In the genomic region with DNA sequence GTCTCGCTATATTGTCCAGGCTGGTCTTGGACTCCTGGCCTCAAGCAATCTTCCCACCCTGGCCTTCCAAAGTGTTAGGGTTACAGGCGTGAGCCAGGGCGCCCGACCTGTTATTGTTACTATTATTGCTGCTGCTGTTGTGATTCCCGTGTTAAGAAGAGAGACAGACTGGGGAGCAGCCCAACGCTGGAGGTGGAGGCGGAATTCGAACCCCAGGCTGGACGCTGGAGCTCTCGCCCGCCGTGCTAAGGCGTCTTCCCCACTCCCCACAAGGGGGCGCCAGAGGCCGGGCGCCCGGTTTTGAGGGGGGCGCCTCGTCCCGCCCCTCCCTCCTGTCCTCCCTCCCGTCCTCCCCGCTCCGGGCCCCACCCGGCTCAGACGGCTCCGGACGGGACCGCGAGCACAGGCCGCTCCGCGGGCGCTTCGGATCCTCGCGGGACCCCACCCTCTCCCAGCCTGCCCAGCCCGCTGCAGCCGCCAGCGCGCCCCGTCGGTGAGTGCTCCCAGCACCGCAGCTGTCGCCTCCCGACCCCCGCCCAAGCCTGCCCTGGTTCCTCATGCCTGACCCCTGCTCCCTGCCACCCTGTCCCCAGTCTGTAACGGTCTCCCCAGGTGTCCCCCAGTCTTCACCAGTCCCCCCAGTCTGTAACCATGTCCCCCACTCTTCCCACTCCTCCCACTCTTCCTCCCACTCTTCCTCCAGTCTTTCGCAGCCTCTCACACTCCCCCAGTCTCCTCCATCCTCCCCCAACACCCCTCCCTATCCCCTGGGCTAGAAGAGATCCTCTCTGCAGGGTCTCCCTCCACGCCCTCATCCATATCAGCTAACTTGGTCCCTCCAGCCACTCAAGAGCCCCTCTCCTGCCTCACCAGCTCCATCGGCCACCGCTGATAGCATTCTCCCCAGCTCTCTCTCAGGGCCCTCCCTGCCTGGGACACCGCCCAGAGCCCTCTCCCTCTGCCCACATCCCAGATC, we compare ENCODE assay signal across 1 cellular context.
TF ChIP-seq lines count a peak whose summit lies in the region.

A gene with protein sequence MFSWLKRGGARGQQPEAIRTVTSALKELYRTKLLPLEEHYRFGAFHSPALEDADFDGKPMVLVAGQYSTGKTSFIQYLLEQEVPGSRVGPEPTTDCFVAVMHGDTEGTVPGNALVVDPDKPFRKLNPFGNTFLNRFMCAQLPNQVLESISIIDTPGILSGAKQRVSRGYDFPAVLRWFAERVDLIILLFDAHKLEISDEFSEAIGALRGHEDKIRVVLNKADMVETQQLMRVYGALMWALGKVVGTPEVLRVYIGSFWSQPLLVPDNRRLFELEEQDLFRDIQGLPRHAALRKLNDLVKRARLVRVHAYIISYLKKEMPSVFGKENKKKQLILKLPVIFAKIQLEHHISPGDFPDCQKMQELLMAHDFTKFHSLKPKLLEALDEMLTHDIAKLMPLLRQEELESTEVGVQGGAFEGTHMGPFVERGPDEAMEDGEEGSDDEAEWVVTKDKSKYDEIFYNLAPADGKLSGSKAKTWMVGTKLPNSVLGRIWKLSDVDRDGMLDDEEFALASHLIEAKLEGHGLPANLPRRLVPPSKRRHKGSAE (plus strand): TSS at position 377 of the 976 bp plus-strand sequence. CDS start 3,191 bp downstream, outside the sequence.

TF ChIP-seq in HepG2, 621 proteins besides CTCF, POLR2A, EP300 and RAD21 (continued from another document and continues in another):
- peak; percentile 67 for TF ChIP-seq HNRNPK (IDR thresholded peaks at IDR 0.05; ENCODE audit: low read depth, low read length, poor library complexity, severe bottlenecking)
- TF ChIP-seq, protein P1, sequence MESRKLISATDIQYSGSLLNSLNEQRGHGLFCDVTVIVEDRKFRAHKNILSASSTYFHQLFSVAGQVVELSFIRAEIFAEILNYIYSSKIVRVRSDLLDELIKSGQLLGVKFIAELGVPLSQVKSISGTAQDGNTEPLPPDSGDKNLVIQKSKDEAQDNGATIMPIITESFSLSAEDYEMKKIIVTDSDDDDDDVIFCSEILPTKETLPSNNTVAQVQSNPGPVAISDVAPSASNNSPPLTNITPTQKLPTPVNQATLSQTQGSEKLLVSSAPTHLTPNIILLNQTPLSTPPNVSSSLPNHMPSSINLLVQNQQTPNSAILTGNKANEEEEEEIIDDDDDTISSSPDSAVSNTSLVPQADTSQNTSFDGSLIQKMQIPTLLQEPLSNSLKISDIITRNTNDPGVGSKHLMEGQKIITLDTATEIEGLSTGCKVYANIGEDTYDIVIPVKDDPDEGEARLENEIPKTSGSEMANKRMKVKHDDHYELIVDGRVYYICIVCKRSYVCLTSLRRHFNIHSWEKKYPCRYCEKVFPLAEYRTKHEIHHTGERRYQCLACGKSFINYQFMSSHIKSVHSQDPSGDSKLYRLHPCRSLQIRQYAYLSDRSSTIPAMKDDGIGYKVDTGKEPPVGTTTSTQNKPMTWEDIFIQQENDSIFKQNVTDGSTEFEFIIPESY (CRISPR knock-in tag; IDR thresholded peaks at IDR 0.05), result peak; percentile 84
- TF ChIP-seq DNMT1 (CRISPR knock-in tag; IDR thresholded peaks at IDR 0.05), result no peak
- peak; percentile 6 for TF ChIP-seq TEAD3 (CRISPR knock-in tag; optimal IDR thresholded peaks at IDR 0.05; ENCODE audit: borderline replicate concordance)
- no peak for TF ChIP-seq NPAS2 (CRISPR knock-in tag; IDR thresholded peaks at IDR 0.05; ENCODE audit: borderline replicate concordance)
- TF ChIP-seq ZKSCAN8 (CRISPR knock-in tag; IDR thresholded peaks at IDR 0.05; ENCODE audit: borderline replicate concordance), result no peak
- no peak for TF ChIP-seq ZNF776 (CRISPR knock-in tag; IDR thresholded peaks at IDR 0.05)
- TF ChIP-seq ZNF746 (CRISPR knock-in tag; IDR thresholded peaks at IDR 0.05), result peak; percentile 63; the same call in 1 of the 2 replicates
- no peak for TF ChIP-seq PHF21A (CRISPR knock-in tag; IDR thresholded peaks at IDR 0.05)
- TF ChIP-seq CENPX (CRISPR knock-in tag; IDR thresholded peaks at IDR 0.05), result no peak
- no peak for TF ChIP-seq ZNF382 (CRISPR knock-in tag; IDR thresholded peaks at IDR 0.05; ENCODE audit: borderline replicate concordance)
- TF ChIP-seq GABPA (IDR thresholded peaks at IDR 0.05; ENCODE audit: low read depth, low read length), result no peak
- TF ChIP-seq GABPA (CRISPR knock-in tag; IDR thresholded peaks at IDR 0.05; ENCODE audit: low read depth), result no peak
- TF ChIP-seq ZSCAN25 (CRISPR knock-in tag; IDR thresholded peaks at IDR 0.05), result no peak
- TF ChIP-seq, protein P2, sequence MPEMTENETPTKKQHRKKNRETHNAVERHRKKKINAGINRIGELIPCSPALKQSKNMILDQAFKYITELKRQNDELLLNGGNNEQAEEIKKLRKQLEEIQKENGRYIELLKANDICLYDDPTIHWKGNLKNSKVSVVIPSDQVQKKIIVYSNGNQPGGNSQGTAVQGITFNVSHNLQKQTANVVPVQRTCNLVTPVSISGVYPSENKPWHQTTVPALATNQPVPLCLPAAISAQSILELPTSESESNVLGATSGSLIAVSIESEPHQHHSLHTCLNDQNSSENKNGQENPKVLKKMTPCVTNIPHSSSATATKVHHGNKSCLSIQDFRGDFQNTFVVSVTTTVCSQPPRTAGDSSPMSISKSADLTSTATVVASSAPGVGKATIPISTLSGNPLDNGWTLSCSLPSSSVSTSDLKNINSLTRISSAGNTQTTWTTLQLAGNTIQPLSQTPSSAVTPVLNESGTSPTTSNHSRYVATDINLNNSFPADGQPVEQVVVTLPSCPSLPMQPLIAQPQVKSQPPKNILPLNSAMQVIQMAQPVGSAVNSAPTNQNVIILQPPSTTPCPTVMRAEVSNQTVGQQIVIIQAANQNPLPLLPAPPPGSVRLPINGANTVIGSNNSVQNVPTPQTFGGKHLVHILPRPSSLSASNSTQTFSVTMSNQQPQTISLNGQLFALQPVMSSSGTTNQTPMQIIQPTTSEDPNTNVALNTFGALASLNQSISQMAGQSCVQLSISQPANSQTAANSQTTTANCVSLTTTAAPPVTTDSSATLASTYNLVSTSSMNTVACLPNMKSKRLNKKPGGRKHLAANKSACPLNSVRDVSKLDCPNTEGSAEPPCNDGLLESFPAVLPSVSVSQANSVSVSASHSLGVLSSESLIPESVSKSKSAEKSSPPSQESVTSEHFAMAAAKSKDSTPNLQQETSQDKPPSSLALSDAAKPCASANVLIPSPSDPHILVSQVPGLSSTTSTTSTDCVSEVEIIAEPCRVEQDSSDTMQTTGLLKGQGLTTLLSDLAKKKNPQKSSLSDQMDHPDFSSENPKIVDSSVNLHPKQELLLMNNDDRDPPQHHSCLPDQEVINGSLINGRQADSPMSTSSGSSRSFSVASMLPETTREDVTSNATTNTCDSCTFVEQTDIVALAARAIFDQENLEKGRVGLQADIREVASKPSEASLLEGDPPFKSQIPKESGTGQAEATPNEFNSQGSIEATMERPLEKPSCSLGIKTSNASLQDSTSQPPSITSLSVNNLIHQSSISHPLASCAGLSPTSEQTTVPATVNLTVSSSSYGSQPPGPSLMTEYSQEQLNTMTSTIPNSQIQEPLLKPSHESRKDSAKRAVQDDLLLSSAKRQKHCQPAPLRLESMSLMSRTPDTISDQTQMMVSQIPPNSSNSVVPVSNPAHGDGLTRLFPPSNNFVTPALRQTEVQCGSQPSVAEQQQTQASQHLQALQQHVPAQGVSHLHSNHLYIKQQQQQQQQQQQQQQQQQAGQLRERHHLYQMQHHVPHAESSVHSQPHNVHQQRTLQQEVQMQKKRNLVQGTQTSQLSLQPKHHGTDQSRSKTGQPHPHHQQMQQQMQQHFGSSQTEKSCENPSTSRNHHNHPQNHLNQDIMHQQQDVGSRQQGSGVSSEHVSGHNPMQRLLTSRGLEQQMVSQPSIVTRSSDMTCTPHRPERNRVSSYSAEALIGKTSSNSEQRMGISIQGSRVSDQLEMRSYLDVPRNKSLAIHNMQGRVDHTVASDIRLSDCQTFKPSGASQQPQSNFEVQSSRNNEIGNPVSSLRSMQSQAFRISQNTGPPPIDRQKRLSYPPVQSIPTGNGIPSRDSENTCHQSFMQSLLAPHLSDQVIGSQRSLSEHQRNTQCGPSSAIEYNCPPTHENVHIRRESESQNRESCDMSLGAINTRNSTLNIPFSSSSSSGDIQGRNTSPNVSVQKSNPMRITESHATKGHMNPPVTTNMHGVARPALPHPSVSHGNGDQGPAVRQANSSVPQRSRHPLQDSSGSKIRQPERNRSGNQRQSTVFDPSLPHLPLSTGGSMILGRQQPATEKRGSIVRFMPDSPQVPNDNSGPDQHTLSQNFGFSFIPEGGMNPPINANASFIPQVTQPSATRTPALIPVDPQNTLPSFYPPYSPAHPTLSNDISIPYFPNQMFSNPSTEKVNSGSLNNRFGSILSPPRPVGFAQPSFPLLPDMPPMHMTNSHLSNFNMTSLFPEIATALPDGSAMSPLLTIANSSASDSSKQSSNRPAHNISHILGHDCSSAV (CRISPR knock-in tag; IDR thresholded peaks at IDR 0.05; ENCODE audit: borderline replicate concordance), result no peak
- TF ChIP-seq, protein P3, sequence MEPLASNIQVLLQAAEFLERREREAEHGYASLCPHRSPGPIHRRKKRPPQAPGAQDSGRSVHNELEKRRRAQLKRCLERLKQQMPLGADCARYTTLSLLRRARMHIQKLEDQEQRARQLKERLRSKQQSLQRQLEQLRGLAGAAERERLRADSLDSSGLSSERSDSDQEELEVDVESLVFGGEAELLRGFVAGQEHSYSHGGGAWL (CRISPR knock-in tag; IDR thresholded peaks at IDR 0.05), result 0 out of 2 replicates have a peak, but pooled peaks have one; percentile 31
- TF ChIP-seq ZNF567 (CRISPR knock-in tag; IDR thresholded peaks at IDR 0.05; ENCODE audit: borderline replicate concordance), result no peak
- no peak for TF ChIP-seq ZFYVE20 (CRISPR knock-in tag; IDR thresholded peaks at IDR 0.05; ENCODE audit: borderline replicate concordance, low read depth)
- TF ChIP-seq, protein P4, sequence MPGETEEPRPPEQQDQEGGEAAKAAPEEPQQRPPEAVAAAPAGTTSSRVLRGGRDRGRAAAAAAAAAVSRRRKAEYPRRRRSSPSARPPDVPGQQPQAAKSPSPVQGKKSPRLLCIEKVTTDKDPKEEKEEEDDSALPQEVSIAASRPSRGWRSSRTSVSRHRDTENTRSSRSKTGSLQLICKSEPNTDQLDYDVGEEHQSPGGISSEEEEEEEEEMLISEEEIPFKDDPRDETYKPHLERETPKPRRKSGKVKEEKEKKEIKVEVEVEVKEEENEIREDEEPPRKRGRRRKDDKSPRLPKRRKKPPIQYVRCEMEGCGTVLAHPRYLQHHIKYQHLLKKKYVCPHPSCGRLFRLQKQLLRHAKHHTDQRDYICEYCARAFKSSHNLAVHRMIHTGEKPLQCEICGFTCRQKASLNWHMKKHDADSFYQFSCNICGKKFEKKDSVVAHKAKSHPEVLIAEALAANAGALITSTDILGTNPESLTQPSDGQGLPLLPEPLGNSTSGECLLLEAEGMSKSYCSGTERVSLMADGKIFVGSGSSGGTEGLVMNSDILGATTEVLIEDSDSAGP (CRISPR knock-in tag; IDR thresholded peaks at IDR 0.05; ENCODE audit: borderline replicate concordance), result peak; percentile 29; the same call in 1 of the 2 replicates
- TF ChIP-seq, protein P5, sequence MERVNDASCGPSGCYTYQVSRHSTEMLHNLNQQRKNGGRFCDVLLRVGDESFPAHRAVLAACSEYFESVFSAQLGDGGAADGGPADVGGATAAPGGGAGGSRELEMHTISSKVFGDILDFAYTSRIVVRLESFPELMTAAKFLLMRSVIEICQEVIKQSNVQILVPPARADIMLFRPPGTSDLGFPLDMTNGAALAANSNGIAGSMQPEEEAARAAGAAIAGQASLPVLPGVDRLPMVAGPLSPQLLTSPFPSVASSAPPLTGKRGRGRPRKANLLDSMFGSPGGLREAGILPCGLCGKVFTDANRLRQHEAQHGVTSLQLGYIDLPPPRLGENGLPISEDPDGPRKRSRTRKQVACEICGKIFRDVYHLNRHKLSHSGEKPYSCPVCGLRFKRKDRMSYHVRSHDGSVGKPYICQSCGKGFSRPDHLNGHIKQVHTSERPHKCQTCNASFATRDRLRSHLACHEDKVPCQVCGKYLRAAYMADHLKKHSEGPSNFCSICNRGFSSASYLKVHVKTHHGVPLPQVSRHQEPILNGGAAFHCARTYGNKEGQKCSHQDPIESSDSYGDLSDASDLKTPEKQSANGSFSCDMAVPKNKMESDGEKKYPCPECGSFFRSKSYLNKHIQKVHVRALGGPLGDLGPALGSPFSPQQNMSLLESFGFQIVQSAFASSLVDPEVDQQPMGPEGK (CRISPR knock-in tag; IDR thresholded peaks at IDR 0.05), result peak; percentile 88
- 0 out of 2 replicates have a peak, but pooled peaks have one; percentile 27 for TF ChIP-seq ZNF605 (CRISPR knock-in tag; IDR thresholded peaks at IDR 0.05)
- no peak for TF ChIP-seq NFATC3 (CRISPR knock-in tag; IDR thresholded peaks at IDR 0.05)
- TF ChIP-seq, protein P6, sequence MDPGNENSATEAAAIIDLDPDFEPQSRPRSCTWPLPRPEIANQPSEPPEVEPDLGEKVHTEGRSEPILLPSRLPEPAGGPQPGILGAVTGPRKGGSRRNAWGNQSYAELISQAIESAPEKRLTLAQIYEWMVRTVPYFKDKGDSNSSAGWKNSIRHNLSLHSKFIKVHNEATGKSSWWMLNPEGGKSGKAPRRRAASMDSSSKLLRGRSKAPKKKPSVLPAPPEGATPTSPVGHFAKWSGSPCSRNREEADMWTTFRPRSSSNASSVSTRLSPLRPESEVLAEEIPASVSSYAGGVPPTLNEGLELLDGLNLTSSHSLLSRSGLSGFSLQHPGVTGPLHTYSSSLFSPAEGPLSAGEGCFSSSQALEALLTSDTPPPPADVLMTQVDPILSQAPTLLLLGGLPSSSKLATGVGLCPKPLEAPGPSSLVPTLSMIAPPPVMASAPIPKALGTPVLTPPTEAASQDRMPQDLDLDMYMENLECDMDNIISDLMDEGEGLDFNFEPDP (CRISPR knock-in tag; conservative IDR thresholded peaks at IDR 0.05), result no peak
- TF ChIP-seq ZNF737 (CRISPR knock-in tag; IDR thresholded peaks at IDR 0.05; ENCODE audit: borderline replicate concordance), result no peak
- TF ChIP-seq, protein P7, sequence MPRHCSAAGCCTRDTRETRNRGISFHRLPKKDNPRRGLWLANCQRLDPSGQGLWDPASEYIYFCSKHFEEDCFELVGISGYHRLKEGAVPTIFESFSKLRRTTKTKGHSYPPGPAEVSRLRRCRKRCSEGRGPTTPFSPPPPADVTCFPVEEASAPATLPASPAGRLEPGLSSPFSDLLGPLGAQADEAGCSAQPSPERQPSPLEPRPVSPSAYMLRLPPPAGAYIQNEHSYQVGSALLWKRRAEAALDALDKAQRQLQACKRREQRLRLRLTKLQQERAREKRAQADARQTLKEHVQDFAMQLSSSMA (CRISPR knock-in tag; IDR thresholded peaks at IDR 0.05), result no peak
- TF ChIP-seq, protein P8, sequence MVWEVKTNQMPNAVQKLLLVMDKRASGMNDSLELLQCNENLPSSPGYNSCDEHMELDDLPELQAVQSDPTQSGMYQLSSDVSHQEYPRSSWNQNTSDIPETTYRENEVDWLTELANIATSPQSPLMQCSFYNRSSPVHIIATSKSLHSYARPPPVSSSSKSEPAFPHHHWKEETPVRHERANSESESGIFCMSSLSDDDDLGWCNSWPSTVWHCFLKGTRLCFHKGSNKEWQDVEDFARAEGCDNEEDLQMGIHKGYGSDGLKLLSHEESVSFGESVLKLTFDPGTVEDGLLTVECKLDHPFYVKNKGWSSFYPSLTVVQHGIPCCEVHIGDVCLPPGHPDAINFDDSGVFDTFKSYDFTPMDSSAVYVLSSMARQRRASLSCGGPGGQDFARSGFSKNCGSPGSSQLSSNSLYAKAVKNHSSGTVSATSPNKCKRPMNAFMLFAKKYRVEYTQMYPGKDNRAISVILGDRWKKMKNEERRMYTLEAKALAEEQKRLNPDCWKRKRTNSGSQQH (CRISPR knock-in tag; IDR thresholded peaks at IDR 0.05; ENCODE audit: low read depth), result no peak
- TF ChIP-seq MEF2D (CRISPR knock-in tag; IDR thresholded peaks at IDR 0.05), result no peak
- TF ChIP-seq SOX5 (CRISPR knock-in tag; IDR thresholded peaks at IDR 0.05; ENCODE audit: borderline replicate concordance), result no peak
